Comparison of ENCODE assay signal across 9 cellular contexts in the genomic region with DNA sequence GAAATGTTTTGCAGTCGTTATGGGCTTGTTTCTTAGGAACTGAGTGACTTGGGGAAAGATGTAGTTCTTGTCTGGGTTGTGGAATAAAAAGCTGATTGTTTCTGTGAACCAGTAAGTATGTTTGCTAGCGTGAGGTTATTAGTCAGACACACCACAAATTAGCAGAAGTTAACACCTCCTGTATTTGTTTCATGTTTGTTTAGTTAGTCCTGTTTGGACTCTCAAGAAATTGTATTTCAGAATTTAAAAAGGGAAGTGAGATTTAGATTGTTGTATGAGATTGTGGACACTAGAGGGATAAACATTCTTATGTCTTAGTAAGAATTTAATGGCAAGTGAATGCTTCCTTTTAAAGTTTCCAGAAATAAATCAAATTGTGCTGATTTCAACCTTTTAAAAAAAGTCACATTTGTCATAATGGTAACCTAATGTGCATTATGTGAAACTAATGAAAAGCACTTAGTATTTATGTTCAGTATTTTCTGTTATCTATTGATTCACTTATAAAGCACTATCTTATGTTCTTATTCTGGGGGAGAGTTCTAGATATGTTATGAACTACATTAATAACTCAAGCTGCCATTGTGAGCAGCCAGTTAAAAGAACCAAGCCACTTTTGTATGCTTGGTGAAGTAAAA. TPM values are rescaled to one million over a fixed set of nuclear protein-coding genes. Genes with fewer than 3 reads are reported as not detected.
DNase-seq lines count a peak whose midpoint lies in the region; ATAC-seq and TF ChIP-seq lines count a peak whose summit lies in the region.
"Had no signal": no experiment of that assay in that cellular context is flagged by ENCODE, and none has a peak within 500 bp of the region (broad histone marks: within the 10 kb centered on the region; RNA-seq: fewer than 3 reads in every experiment).

No MANE protein-coding gene starts in this region.

- DNase-seq in SIG-M5 (lab: John Stamatoyannopoulos, UW) (peak; percentile 19), left lung (no peak), NCI-H2227 treated with DMSO at 0.1 percent for 48 hours (lab: John Stamatoyannopoulos, UW) (no peak)
- no peak for DNase-seq in stimulated activated CD4-positive, alpha-beta T cell treated with anti-CD3 and anti-CD28 coated beads, Interleukin-4, amount 100 ng/mL, for 1 hour
- DNase-seq in stimulated activated CD4-positive, alpha-beta T cell treated with anti-CD3 and anti-CD28 coated beads, Interleukin-2, amount 100 ng/mL, for 48 hours: no peak

- no peaks in the 10 kb centered on the region for H3K27me3 ChIP-seq in left lung

- H3K36me3 ChIP-seq in left lung: peaks cover 0 to 15% of the 10 kb centered on the region in 2 donors

- ATAC-seq in GM18873 (IDR thresholded peaks at IDR 0.05; ENCODE audit: low FRiP score, unreplicated experiment): peak; percentile 96
- ATAC-seq in HG02970 (IDR thresholded peaks at IDR 0.05; ENCODE audit: low FRiP score, unreplicated experiment): peak; percentile 97
- ATAC-seq in left lung: peak; percentile 68
- no peak for ATAC-seq in esophagus mucosa

- no peak overlapping the region for H3K4me3 ChIP-seq in left lung
- H3K4me3 ChIP-seq: SK-N-MC had no signal

- TF ChIP-seq CTCF in left lung (IDR thresholded peaks at IDR 0.05): no peak

- intact Hi-C loops in left lung (cut with DNase I): no loop called here

- H3K9me3 ChIP-seq in left lung: no peaks in the 10 kb centered on the region

- H3K4me1 ChIP-seq in left lung: peaks cover 0 to 6% of the 10 kb centered on the region in 2 donors

- no peak overlapping the region for H3K27ac ChIP-seq in left lung
- H3K27ac ChIP-seq: SK-N-MC had no signal

RNA-seq across cellular contexts. Expression of gene ATP10D, which starts 25.6 kb away (rescaled TPM):
- 10 to 100 TPM; 31.8 to 45.9 TPM for total RNA-seq in left lung
- total RNA-seq in esophagus mucosa: 50.2 TPM

RNA-seq across cellular contexts. Expression of gene COMMD8, which starts 47.1 kb away (rescaled TPM):
- 10 to 100 TPM; 20.1 to 22.1 TPM for total RNA-seq in left lung
- 21.6 TPM for total RNA-seq in esophagus mucosa
